8 cellular contexts compared by ENCODE assay signal in genomic region chr13:97435297-97435682, GRCh38. TPM values are rescaled to one million over a fixed set of nuclear protein-coding genes. Genes with fewer than 3 reads are reported as not detected.
DNase-seq lines count a peak whose midpoint lies in the region; ATAC-seq and TF ChIP-seq lines count a peak whose summit lies in the region.

No MANE protein-coding gene starts in this region.

- ATAC-seq in upper lobe of right lung: no peak
- ATAC-seq in GM18505 (IDR thresholded peaks at IDR 0.05; ENCODE audit: unreplicated experiment): no peak

- intact Hi-C loops in cardiac septum (cut with DNase I) (loop anchor here (5.0 kb wide), 1 partner anchor 222 kb away; no protein-coding TSS in a partner anchor), upper lobe of right lung (cut with DNase I) (no loop called here)

- TF ChIP-seq CTCF in cardiac muscle cell (IDR thresholded peaks at IDR 0.05; ENCODE audit: low read depth, low read length): no peak
- TF ChIP-seq CTCF in astrocyte of the spinal cord (IDR thresholded peaks at IDR 0.05; ENCODE audit: low read depth, low read length): no peak
- TF ChIP-seq CTCF in upper lobe of right lung (IDR thresholded peaks at IDR 0.05): no peak

- H3K9me3 ChIP-seq in cardiac muscle cell (ENCODE audit: low read depth): no peaks in the 10 kb centered on the region
- no peaks in the 10 kb centered on the region for H3K9me3 ChIP-seq in mesenchymal stem cell (ENCODE audit: control insufficient read depth, low read length)
- no peaks in the 10 kb centered on the region for H3K9me3 ChIP-seq in upper lobe of right lung

- H3K4me2 ChIP-seq in mesenchymal stem cell (ENCODE audit: low read length, poor library complexity, severe bottlenecking): no peak overlapping the region

- H2BK120ac ChIP-seq in mesenchymal stem cell (ENCODE audit: low read depth, low read length): no peak overlapping the region

- H3K4me1 ChIP-seq in cardiac muscle cell (ENCODE audit: low read depth) (peaks cover 20% of the 10 kb centered on the region), mesenchymal stem cell (ENCODE audit: control insufficient read depth, insufficient read depth, low read depth, low read length) (no peaks in the 10 kb centered on the region), upper lobe of right lung (peaks cover 33% of the 10 kb centered on the region)

- H2BK5ac ChIP-seq in mesenchymal stem cell (ENCODE audit: low read depth, low read length, poor library complexity, severe bottlenecking): no peak overlapping the region

- H3K27me3 ChIP-seq in cardiac muscle cell (no peaks in the 10 kb centered on the region), mesenchymal stem cell (ENCODE audit: control insufficient read depth in 1 of 2, insufficient read depth in 1 of 2, low read length in 2 of 2) (no peaks in the 10 kb centered on the region), upper lobe of right lung (no peaks in the 10 kb centered on the region)

- no CpG with 5 or more reads among the region's 2 CpGs for WGBS in mesenchymal stem cell

- H3K27ac ChIP-seq in cardiac muscle cell: peak overlapping the region; percentile 73
- no peak overlapping the region for H3K27ac ChIP-seq in mesenchymal stem cell (ENCODE audit: low read length, poor library complexity, severe bottlenecking)
- peak overlapping the region; percentile 80 for H3K27ac ChIP-seq in upper lobe of right lung

- H3K79me1 ChIP-seq in mesenchymal stem cell (replicated peaks; ENCODE audit: low read length, poor library complexity, severe bottlenecking): peaks cover 16% of the 10 kb centered on the region

- H2BK12ac ChIP-seq in mesenchymal stem cell (ENCODE audit: low read length in 2 of 2): no peak overlapping the region

- H3K4me3 ChIP-seq in cardiac muscle cell: peak overlapping the region; percentile 92
- H3K4me3 ChIP-seq in astrocyte of the spinal cord (ENCODE audit: low read depth, low read length): peak overlapping the region; percentile 72
- H3K4me3 ChIP-seq in mesenchymal stem cell (ENCODE audit: insufficient read depth in 1 of 2, low read depth in 1 of 2, low read length in 2 of 2): peak overlapping the region in 1 of 2 experiments; percentile 85
- H3K4me3 ChIP-seq in upper lobe of right lung: peak overlapping the region; percentile 85

- no peak overlapping the region for H3K18ac ChIP-seq in mesenchymal stem cell (ENCODE audit: low read depth in 1 of 2, low read length in 2 of 2)

- no peak for TF ChIP-seq POLR2A in GM18505 (IDR thresholded peaks at IDR 0.05; ENCODE audit: borderline replicate concordance, extremely low read depth, insufficient read depth, insufficient read length)

- no peak overlapping the region for H3K23ac ChIP-seq in mesenchymal stem cell (ENCODE audit: low read length in 2 of 2)

- H3K9ac ChIP-seq in mesenchymal stem cell (ENCODE audit: low read length): peak overlapping the region; percentile 88

- H2AFZ ChIP-seq in mesenchymal stem cell (ENCODE audit: low read depth, low read length): no peak overlapping the region

- in situ Hi-C loops in astrocyte of the spinal cord (cut with HindIII; ENCODE audit: low sequenced_read_pairs): no loop called here
- in situ Hi-C loops in G401 (cut with HindIII; ENCODE audit: low sequenced_read_pairs): no loop called here

- no peak overlapping the region for H3K14ac ChIP-seq in mesenchymal stem cell (ENCODE audit: low read length in 2 of 2)

- no peaks in the 10 kb centered on the region for H3K36me3 ChIP-seq in cardiac muscle cell
- H3K36me3 ChIP-seq in mesenchymal stem cell (ENCODE audit: control insufficient read depth in 1 of 2, insufficient read depth in 2 of 2, low read depth in 1 of 2, low read length in 2 of 2): peaks cover 0 to 11% of the 10 kb centered on the region in 2 experiments
- no peaks in the 10 kb centered on the region for H3K36me3 ChIP-seq in upper lobe of right lung

- no peak overlapping the region for H4K91ac ChIP-seq in mesenchymal stem cell (ENCODE audit: low read length)

- H2BK15ac ChIP-seq in mesenchymal stem cell (ENCODE audit: low read depth, poor library complexity, severe bottlenecking): no peak overlapping the region

- no peak overlapping the region for H2AK5ac ChIP-seq in mesenchymal stem cell (ENCODE audit: low read length, severe bottlenecking)

- H3K4ac ChIP-seq in mesenchymal stem cell (ENCODE audit: low read depth in 1 of 2, low read length in 2 of 2): no peak overlapping the region

- DNase-seq in cardiac muscle cell (ENCODE audit: low read depth in 1 of 2, low spot score in 1 of 2): no peak
- no peak for DNase-seq in cardiac septum (ENCODE audit: low spot score)
- no peak for DNase-seq in astrocyte of the spinal cord (ENCODE audit: low read depth, low spot score)
- DNase-seq in mesenchymal stem cell: no peak
- no peak for DNase-seq in upper lobe of right lung
- DNase-seq in occipital lobe (lab: John Stamatoyannopoulos, UW): no peak
- DNase-seq in G401 (ENCODE audit: low spot score): no peak

- H4K8ac ChIP-seq in mesenchymal stem cell (ENCODE audit: low read length): no peak overlapping the region

RNA-seq across cellular contexts. Expression of gene RAP2A, which starts 1.3 kb away (rescaled TPM):
- 23.1 and 24.3 TPM in 2 replicates for total RNA-seq in cardiac muscle cell
- polyA plus RNA-seq in cardiac muscle cell: 15.1 and 22.6 TPM in 2 replicates
- 32.7 TPM for total RNA-seq in cardiac septum
- polyA plus RNA-seq in mesenchymal stem cell (2013, experiment 1 of 2): 15.2 TPM
- polyA plus RNA-seq in mesenchymal stem cell (2013, experiment 2 of 2): 15.4 TPM
- total RNA-seq in upper lobe of right lung: 60.5 TPM
- 397 TPM for total RNA-seq in occipital lobe
- total RNA-seq in G401 (2014; rRNA removed; shearing (Covaris generic)): 17.2 and 22.5 TPM in 2 replicates
